ENCODE assay signal across 20 cellular contexts in the genomic region with DNA sequence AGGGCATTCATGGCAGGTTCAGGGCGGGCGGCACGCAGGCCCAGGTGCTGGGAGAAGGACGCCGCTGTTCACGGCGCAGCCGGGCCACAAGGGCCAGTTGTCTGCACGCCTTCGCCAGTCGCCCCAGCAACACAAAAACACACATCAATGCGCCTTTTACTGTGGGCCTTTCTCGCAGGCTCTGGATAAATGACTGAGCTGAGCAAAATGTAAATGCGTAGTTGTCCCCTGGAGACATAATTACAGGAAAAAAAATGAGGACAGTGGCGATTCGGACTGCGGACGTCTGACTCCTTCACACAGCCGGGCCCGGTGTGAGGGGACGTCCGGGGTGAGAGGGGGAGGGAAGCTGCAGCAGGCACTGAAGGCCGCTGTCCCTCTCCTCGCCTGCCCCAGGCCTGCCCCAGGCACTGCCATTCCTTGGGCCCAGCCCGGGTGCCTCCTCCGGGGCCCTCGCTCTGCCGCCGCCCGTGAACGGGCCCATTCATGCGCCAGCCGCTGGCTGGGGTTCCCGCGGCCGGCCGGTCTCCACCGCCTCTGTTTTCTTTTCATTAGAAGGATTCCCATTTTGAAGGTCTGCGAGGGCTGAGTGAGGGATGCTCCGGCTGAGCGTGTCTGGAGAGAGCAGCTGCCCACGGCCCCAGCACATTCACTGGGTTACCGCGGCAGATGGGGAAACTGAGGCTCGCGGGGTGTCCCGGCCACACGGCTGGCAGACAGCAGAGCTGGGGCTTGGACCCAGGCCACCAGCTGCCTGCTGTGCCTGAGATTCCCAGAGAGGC. TPM values are rescaled to one million over a fixed set of nuclear protein-coding genes. Genes with fewer than 3 reads are reported as not detected.
A peak's percentile ranks its signal among the peaks of the same experiment; 100 is the strongest.
DNase-seq lines count a peak whose midpoint lies in the region; ATAC-seq and TF ChIP-seq lines count a peak whose summit lies in the region.
"Had no signal": no experiment of that assay in that cellular context is flagged by ENCODE, and none has a peak within 500 bp of the region (broad histone marks: within the 10 kb centered on the region; RNA-seq: fewer than 3 reads in every experiment).

No MANE protein-coding gene starts in this region.

- intact Hi-C loops in spleen (cut with DNase I; ENCODE audit: low total_unique reads), result no loop called here
- intact Hi-C loops in naive thymus-derived CD4-positive, alpha-beta T cell (cut with micrococcal nuclease), result no loop called here

- H3K36me3 ChIP-seq in spleen, result no peaks in the 10 kb centered on the region
- no peaks in the 10 kb centered on the region for H3K36me3 ChIP-seq in naive thymus-derived CD4-positive, alpha-beta T cell (ENCODE audit: control insufficient read depth in 2 of 3, insufficient read depth in 3 of 3, low read length in 3 of 3)
- H3K36me3 ChIP-seq: pancreas had no signal

- H3K36me3 Mint-ChIP-seq in naive thymus-derived CD4-positive, alpha-beta T cell, result no peaks in the 10 kb centered on the region

- no peak for TF ChIP-seq POLR2A in spleen (IDR thresholded peaks at IDR 0.05)

- DNase-seq in NCI-H1417 (lab: John Stamatoyannopoulos, UW) (peak in 2 of 3 experiments; percentile 36 to 62), NCI-H1417 treated with DMSO at 0.1 percent for 48 hours (lab: John Stamatoyannopoulos, UW) (no peak), astrocyte of the spinal cord (ENCODE audit: low read depth, low spot score) (peak; percentile 26), spleen (peak; percentile 38), NCI-H524 (lab: John Stamatoyannopoulos, UW) (no peak)
- no peak for DNase-seq in naive thymus-derived CD4-positive, alpha-beta T cell
- DNase-seq: activated CD8-positive, alpha-beta memory T cell treated with anti-CD3 and anti-CD28 coated beads, Interleukin-2, amount 50 U/mL, for 4 hours; activated naive CD4-positive, alpha-beta T cell treated with anti-CD3 and anti-CD28 coated beads for 36 hours; foreskin fibroblast; NCI-H1694; NCI-H510A treated with DMSO at 0.1 percent for 48 hours; stimulated activated CD4-positive, alpha-beta T cell treated with anti-CD3 and anti-CD28 coated beads, Interleukin-15, amount 100 ng/mL, for 24 hours had no signal

- POLR2A ChIA-PET in naive thymus-derived CD4-positive, alpha-beta T cell (lab: Charles Lee), result no interaction called here

- H3K4me3 ChIP-seq in astrocyte of the spinal cord (ENCODE audit: low read depth, low read length) (no peak overlapping the region), spleen (no peak overlapping the region)
- H3K4me3 ChIP-seq in naive thymus-derived CD4-positive, alpha-beta T cell (ENCODE audit: low read length), result no peak overlapping the region
- H3K4me3 ChIP-seq: pancreas had no signal

- H3K4me3 Mint-ChIP-seq in naive thymus-derived CD4-positive, alpha-beta T cell, result no peak overlapping the region
- H3K4me3 Mint-ChIP-seq: activated naive CD4-positive, alpha-beta T cell treated with anti-CD3 and anti-CD28 coated beads for 36 hours; CD8-positive, alpha-beta memory T cell; central memory CD8-positive, alpha-beta T cell; T-helper 1 cell treated with Interleukin-12 subunit alpha and Interleukin-12 subunit beta and Interleukin-4 antibody, amounts not matched to agents 30 μg/mL and 1 μg/mL, for 36 hours had no signal

- peak overlapping the region; percentile 80 for H3K27ac ChIP-seq in layer of hippocampus (ENCODE audit: low read depth, low read length)
- H3K27ac ChIP-seq in spleen, result no peak overlapping the region
- no peak overlapping the region for H3K27ac ChIP-seq in naive thymus-derived CD4-positive, alpha-beta T cell (ENCODE audit: low read depth, low read length)
- H3K27ac ChIP-seq: HL-60, KMS-11, pancreas had no signal

- H3K4me1 ChIP-seq in spleen, result no peaks in the 10 kb centered on the region
- no peaks in the 10 kb centered on the region for H3K4me1 ChIP-seq in naive thymus-derived CD4-positive, alpha-beta T cell (ENCODE audit: control insufficient read depth in 2 of 2, insufficient read depth in 2 of 2, low read length in 2 of 2)
- H3K4me1 ChIP-seq: pancreas had no signal

- H3K27me3 ChIP-seq in layer of hippocampus (ENCODE audit: control insufficient read depth, insufficient read depth, low read length), result peaks cover 3% of the 10 kb centered on the region
- H3K27me3 ChIP-seq in spleen (replicated peaks in 1 of 7), result peaks cover 0 to 37% (median 0%) of the 10 kb centered on the region in 7 donors
- H3K27me3 ChIP-seq in naive thymus-derived CD4-positive, alpha-beta T cell (ENCODE audit: control insufficient read depth in 2 of 2, insufficient read depth in 2 of 2, low read length in 2 of 2), result no peaks in the 10 kb centered on the region
- H3K27me3 ChIP-seq: pancreas had no signal

- TF ChIP-seq CTCF in astrocyte of the spinal cord (IDR thresholded peaks at IDR 0.05; ENCODE audit: low read depth, low read length) (no peak), spleen (IDR thresholded peaks at IDR 0.05 in 8 of 11, conservative IDR thresholded peaks at IDR 0.05 in 3 of 11) (no peak)

- WGBS in spleen, 5 donors, result 86 to 92% (median 89%) methylated on average over 42 to 48 of the region's 48 CpGs

- peaks cover 0 to 1% (median 0%) of the 10 kb centered on the region in 11 donors for H3K9me3 Mint-ChIP-seq in naive thymus-derived CD4-positive, alpha-beta T cell
- H3K9me3 Mint-ChIP-seq: activated naive CD4-positive, alpha-beta T cell treated with anti-CD3 and anti-CD28 coated beads for 36 hours; CD8-positive, alpha-beta memory T cell; central memory CD8-positive, alpha-beta T cell; T-helper 1 cell treated with Interleukin-12 subunit alpha and Interleukin-12 subunit beta and Interleukin-4 antibody, amounts not matched to agents 30 μg/mL and 1 μg/mL, for 36 hours had no signal

- peaks cover 0 to 18% (median 8%) of the 10 kb centered on the region in 5 donors for H3K27me3 Mint-ChIP-seq in naive thymus-derived CD4-positive, alpha-beta T cell
- H3K27me3 Mint-ChIP-seq: central memory CD8-positive, alpha-beta T cell had no signal

- H3K9me3 ChIP-seq in spleen, result no peaks in the 10 kb centered on the region
- H3K9me3 ChIP-seq in naive thymus-derived CD4-positive, alpha-beta T cell (ENCODE audit: control insufficient read depth in 2 of 3, low read length in 3 of 3), result no peaks in the 10 kb centered on the region
- H3K9me3 ChIP-seq: pancreas had no signal

- in situ Hi-C loops in astrocyte of the spinal cord (cut with HindIII; ENCODE audit: low sequenced_read_pairs), result no loop called here

- ATAC-seq in naive thymus-derived CD4-positive, alpha-beta T cell, result no peak
- ATAC-seq in GM19023 (IDR thresholded peaks at IDR 0.05; ENCODE audit: unreplicated experiment), result no peak
- ATAC-seq: pancreas had no signal

- CTCF ChIA-PET in naive thymus-derived CD4-positive, alpha-beta T cell (lab: Charles Lee), result no interaction called here

- H3K27ac Mint-ChIP-seq in naive thymus-derived CD4-positive, alpha-beta T cell, result no peak overlapping the region
- H3K27ac Mint-ChIP-seq: activated naive CD4-positive, alpha-beta T cell treated with anti-CD3 and anti-CD28 coated beads for 36 hours; T-helper 1 cell treated with Interleukin-12 subunit alpha and Interleukin-12 subunit beta and Interleukin-4 antibody, amounts not matched to agents 30 μg/mL and 1 μg/mL, for 36 hours had no signal

- no peaks in the 10 kb centered on the region for H3K4me1 Mint-ChIP-seq in naive thymus-derived CD4-positive, alpha-beta T cell
- H3K4me1 Mint-ChIP-seq: CD8-positive, alpha-beta memory T cell; central memory CD8-positive, alpha-beta T cell had no signal

RNA-seq across cellular contexts. Expression of a gene that starts 6.5 kb away (rescaled TPM):
- total RNA-seq in spleen, result 1 to 10 TPM; 2.4 to 8.0 (median 4.0) TPM
- under 1 TPM; 0.27 to 0.96 (median 0.35) TPM for polyA plus RNA-seq in spleen
- total RNA-seq in naive thymus-derived CD4-positive, alpha-beta T cell, result 1 to 10 TPM in 4 of 5 experiments, under 1 TPM in 1; 0.68 to 1.6 (median 1.1) TPM
- polyA plus RNA-seq in naive thymus-derived CD4-positive, alpha-beta T cell, result under 1 TPM in 1 of 2 donors, not detected in 1; 0.07 TPM

Comparison
In these comparisons a context has a peak if more than half of its experiments do, and no peak if none do; other contexts are left out.
1. DNase-seq: peak in NCI-H1417 (2 of 3), astrocyte of the spinal cord (single experiment) and spleen (single experiment); none in NCI-H1417 treated with DMSO at 0.1 percent for 48 hours (single experiment), NCI-H524 (0 of 2) and naive thymus-derived CD4-positive, alpha-beta T cell (0 of 9).